Comparison of ENCODE assay signal across 13 cellular contexts in genomic region chr1:68119445-68119844, GRCh38.
DNase-seq lines count a peak whose midpoint lies in the region; TF ChIP-seq lines count a peak whose summit lies in the region.
"Had no signal": no experiment of that assay in that cellular context is flagged by ENCODE, and none has a peak within 500 bp of the region (broad histone marks: within the 10 kb centered on the region; RNA-seq: fewer than 3 reads in every experiment).

No MANE protein-coding gene starts in this region.

- CTCF ChIA-PET in mammary epithelial cell (lab: Charles Lee; ENCODE audit: low non-redundant PET), result interaction anchor here (0.7 kb wide), 1 partner anchor 223 kb away, joined by 5 read pairs; no protein-coding TSS in a partner anchor

- in situ Hi-C loops in mammary epithelial cell (cut with MboI; ENCODE audit: low sequenced_read_pairs in 2 of 2), result loop anchor here (5.0 to 25.0 kb wide), 3 partner anchors 223 to 582 kb away; no protein-coding TSS in a partner anchor

- peaks cover 0 to 2% (median 0%) of the 10 kb centered on the region in 3 donors for H3K27me3 Mint-ChIP-seq in immature natural killer cell (ENCODE audit: low read depth in 3 of 3)

- no TSS peak for BruUV-seq in mammary epithelial cell (replicated peaks; lab: Mats Ljungman, UMichigan)

- H3K4me2 ChIP-seq in mammary epithelial cell (ENCODE audit: insufficient read depth, low read depth, low read length), result no peak overlapping the region
- H3K4me2 ChIP-seq: BLaER1, GM23338 had no signal

- H3K36me3 Mint-ChIP-seq in immature natural killer cell, result no peaks in the 10 kb centered on the region
- H3K36me3 Mint-ChIP-seq: CD4-positive, alpha-beta memory T cell had no signal

- H3K27ac ChIP-seq in breast epithelium (peak overlapping the region; percentile 59), mammary epithelial cell (ENCODE audit: insufficient read depth, low read depth, low read length) (no peak overlapping the region), stomach smooth muscle (ENCODE audit: low read length) (peak overlapping the region; percentile 77)
- H3K27ac ChIP-seq: BLaER1 had no signal

- no peak for TF ChIP-seq POLR2A in breast epithelium (IDR thresholded peaks at IDR 0.05)

- DNase-seq in breast epithelium (ENCODE audit: low spot score in 2 of 2) (no peak), mammary epithelial cell (no peak), ecto neural progenitor cell (ENCODE audit: low spot score) (peak; percentile 21), islet precursor cell (peak; percentile 51), immature natural killer cell (no peak), cardiac septum (ENCODE audit: low spot score) (no peak), NCI-H2227 (lab: John Stamatoyannopoulos, UW; ENCODE audit: unreplicated experiment) (no peak)
- DNase-seq: 8988T had no signal

- H4K20me1 ChIP-seq in mammary epithelial cell (ENCODE audit: insufficient read depth, low read length), result no peaks in the 10 kb centered on the region
- H4K20me1 ChIP-seq: BLaER1 had no signal

- H3K4me3 Mint-ChIP-seq in immature natural killer cell, result no peak overlapping the region
- H3K4me3 Mint-ChIP-seq: CD14-positive monocyte; CD4-positive, alpha-beta memory T cell; GM23338 had no signal

- H3K4me3 ChIP-seq in breast epithelium (no peak overlapping the region), mammary epithelial cell (replicated peaks in 1 of 3; ENCODE audit: insufficient read depth in 1 of 3, low read depth in 2 of 3, low read length in 3 of 3) (no peak overlapping the region), stomach smooth muscle (ENCODE audit: low read length in 2 of 2) (no peak overlapping the region)
- H3K4me3 ChIP-seq: BLaER1, GM23338 had no signal

- H3K4me1 ChIP-seq in breast epithelium (no peaks in the 10 kb centered on the region), mammary epithelial cell (ENCODE audit: insufficient read depth, low read length) (no peaks in the 10 kb centered on the region), stomach smooth muscle (ENCODE audit: control insufficient read depth, insufficient read depth, low read length) (peaks cover 34% of the 10 kb centered on the region)
- H3K4me1 ChIP-seq: BLaER1 had no signal

- H2AFZ ChIP-seq in mammary epithelial cell (ENCODE audit: low read depth, low read length), result no peak overlapping the region
- H2AFZ ChIP-seq: GM23338 had no signal

- TF ChIP-seq CTCF in breast epithelium (IDR thresholded peaks at IDR 0.05) (no peak), mammary epithelial cell (conservative IDR thresholded peaks at IDR 0.05 in 1 of 2, IDR thresholded peaks at IDR 0.05 in 1 of 2; ENCODE audit: extremely low read depth in 1 of 2, insufficient read depth in 1 of 2, low read depth in 1 of 2, low read length in 2 of 2) (no peak)

- no peaks in the 10 kb centered on the region for H3K9me3 Mint-ChIP-seq in immature natural killer cell
- H3K9me3 Mint-ChIP-seq: CD14-positive monocyte; CD4-positive, alpha-beta memory T cell; GM23338 had no signal

- H3K27ac Mint-ChIP-seq in immature natural killer cell, result no peak overlapping the region
- H3K27ac Mint-ChIP-seq: CD14-positive monocyte; CD4-positive, alpha-beta memory T cell; GM23338 had no signal

- H3K36me3 ChIP-seq in breast epithelium (no peaks in the 10 kb centered on the region), mammary epithelial cell (ENCODE audit: insufficient read depth, low read length) (peaks cover 3% of the 10 kb centered on the region), stomach smooth muscle (ENCODE audit: control insufficient read depth in 2 of 2, insufficient read depth in 2 of 2, low read length in 2 of 2) (peaks cover 3 to 30% of the 10 kb centered on the region in 2 donors)
- H3K36me3 ChIP-seq: BLaER1 had no signal

- peaks cover 7 to 9% of the 10 kb centered on the region in 2 donors for H3K4me1 Mint-ChIP-seq in immature natural killer cell
- H3K4me1 Mint-ChIP-seq: GM23338 had no signal

- no peaks in the 10 kb centered on the region for H3K79me2 ChIP-seq in mammary epithelial cell (ENCODE audit: insufficient read depth, low read length)

- no peaks in the 10 kb centered on the region for H3K9me3 ChIP-seq in breast epithelium
- H3K9me3 ChIP-seq in mammary epithelial cell (replicated peaks; ENCODE audit: insufficient read depth, low read length), result no peaks in the 10 kb centered on the region
- H3K9me3 ChIP-seq in stomach smooth muscle (ENCODE audit: control insufficient read depth in 2 of 2, low read length in 2 of 2), result no peaks in the 10 kb centered on the region
- H3K9me3 ChIP-seq: BLaER1 had no signal

- intact Hi-C loops in breast epithelium (cut with DNase I; ENCODE audit: low total_unique reads), result loop anchor here (5.0 kb wide), 1 partner anchor 228 kb away; no protein-coding TSS in a partner anchor
- intact Hi-C loops in mammary epithelial cell (cut with micrococcal nuclease), result loop anchor here (10.0 kb wide), 1 partner anchor 425 kb away; no protein-coding TSS in a partner anchor
- intact Hi-C loops in cardiac septum (cut with DNase I), result loop anchor here (10.0 kb wide), 2 partner anchors 325 to 585 kb away; partner anchors contain the start of gene RPE65

- no peaks in the 10 kb centered on the region for H3K27me3 ChIP-seq in breast epithelium
- H3K27me3 ChIP-seq in mammary epithelial cell (ENCODE audit: insufficient read depth, low read length), result no peaks in the 10 kb centered on the region
- H3K27me3 ChIP-seq in stomach smooth muscle (ENCODE audit: control insufficient read depth in 1 of 2, insufficient read depth in 2 of 2, low read length in 2 of 2), result no peaks in the 10 kb centered on the region
- H3K27me3 ChIP-seq: BLaER1 had no signal

- dilution Hi-C loops in mammary epithelial cell (cut with HindIII; ENCODE audit: low sequenced_read_pairs), result no loop called here

- H3K9ac ChIP-seq in mammary epithelial cell (ENCODE audit: insufficient read depth, low read length) (no peak overlapping the region), stomach smooth muscle (ENCODE audit: low read length in 2 of 2) (peak overlapping the region in 1 of 2 donors; percentile 42)
- H3K9ac ChIP-seq: BLaER1 had no signal

- WGBS in mammary epithelial cell (ENCODE audit: low coverage, missing lambda C conversion rate), result 92% methylated on average over 4 of the region's 4 CpGs

Comparison
In these comparisons a context has a peak if more than half of its experiments do, and no peak if none do; other contexts are left out.
1. DNase-seq: peak in ecto neural progenitor cell (single experiment) and islet precursor cell (single experiment); none in breast epithelium (0 of 2), mammary epithelial cell (single experiment), immature natural killer cell (0 of 3), cardiac septum (single experiment) and NCI-H2227 (single experiment).